In genomic region chr5:93226202-93226735, GRCh38 we compare ENCODE assay signal across 17 cellular contexts.
DNase-seq lines count a peak whose midpoint lies in the region; ATAC-seq, FAIRE-seq and TF ChIP-seq lines count a peak whose summit lies in the region.
"Had no signal": no experiment of that assay in that cellular context is flagged by ENCODE, and none has a peak within 500 bp of the region (broad histone marks: within the 10 kb centered on the region; RNA-seq: fewer than 3 reads in every experiment).

No MANE protein-coding gene starts in this region.

- H3K4me3 ChIP-seq in KMS-11 (IDR thresholded peaks at IDR 0.05; ENCODE audit: insufficient read depth, low read depth, low read length) = no peak overlapping the region
- no peak overlapping the region for H3K4me3 ChIP-seq in H1 (ENCODE audit: extremely low read depth in 1 of 4, insufficient read depth in 2 of 4, low read depth in 3 of 4, low read length in 4 of 4)
- H3K4me3 ChIP-seq in osteoblast (ENCODE audit: insufficient read depth, low read length) = no peak overlapping the region
- H3K4me3 ChIP-seq: PC-9 had no signal

- H2BK120ac ChIP-seq in H1 (replicated peaks; ENCODE audit: low read depth, low read length) = no peak overlapping the region

- FAIRE-seq in H1 (lab: Jason Lieb, UNC) = no peak

- DNase-seq in GM04503 (ENCODE audit: low read depth) = peak; percentile 7
- no peak for DNase-seq in H1 (ENCODE audit: low read depth in 1 of 2, low spot score in 2 of 2)
- no peak for DNase-seq in osteoblast (ENCODE audit: insufficient read length, low spot score, missing footprints)
- DNase-seq in SIG-M5 treated with dmso at 0.1 percent for 504 hours (lab: John Stamatoyannopoulos, UW; ENCODE audit: unreplicated experiment) = no peak
- DNase-seq: DMS 273 treated with DMSO at 0.1 percent for 48 hours, KBM-7, MM.1S, NCI-H1105, NCI-H1694 treated with DMSO at 0.1 percent for 48 hours, NCI-H345, NCI-H69, PC-9 had no signal

- H3K79me2 ChIP-seq in KMS-11 (ENCODE audit: insufficient read depth, low read depth) (no peaks in the 10 kb centered on the region), H1 (ENCODE audit: control insufficient read depth in 1 of 2, insufficient read depth in 2 of 2, low read length in 2 of 2) (no peaks in the 10 kb centered on the region), osteoblast (ENCODE audit: insufficient read depth, low read length) (no peaks in the 10 kb centered on the region)

- peak overlapping the region; percentile 32 for H2AFZ ChIP-seq in KMS-11 (ENCODE audit: low read depth)
- H2AFZ ChIP-seq in H1 (ENCODE audit: low read length) = no peak overlapping the region
- peak overlapping the region; percentile 77 for H2AFZ ChIP-seq in osteoblast (ENCODE audit: low read length)
- H2AFZ ChIP-seq: PC-9 had no signal

- TF ChIP-seq CTCF in KMS-11 (conservative IDR thresholded peaks at IDR 0.05; ENCODE audit: low read depth, low read length) (no peak), H1 (IDR thresholded peaks at IDR 0.05; ENCODE audit: control extremely low read depth in 1 of 3, insufficient read depth in 1 of 3, low read depth in 1 of 3, low read length in 3 of 3) (no peak), osteoblast (IDR thresholded peaks at IDR 0.05; ENCODE audit: extremely low read depth, low read depth, low read length) (no peak)

- H3K4me2 ChIP-seq in KMS-11 (peak overlapping the region; percentile 47), H1 (ENCODE audit: insufficient read depth in 1 of 2, low read depth in 2 of 2, low read length in 2 of 2) (no peak overlapping the region), osteoblast (ENCODE audit: insufficient read depth, low read length) (no peak overlapping the region)
- H3K4me2 ChIP-seq: PC-9 had no signal

- H3K4me1 ChIP-seq in KMS-11 (ENCODE audit: low read depth, poor library complexity, severe bottlenecking) (peaks cover 23% of the 10 kb centered on the region), H1 (replicated peaks in 1 of 4; ENCODE audit: control insufficient read depth in 3 of 4, insufficient read depth in 4 of 4, low read length in 3 of 4) (no peaks in the 10 kb centered on the region), osteoblast (ENCODE audit: insufficient read depth, low read length) (no peaks in the 10 kb centered on the region)

- POLR2A ChIA-PET in H1 (lab: Charles Lee; ENCODE audit: partially characterized antibody) = no interaction called here

- no peak overlapping the region for H3K18ac ChIP-seq in H1 (ENCODE audit: extremely low read depth, low read length)

- no peak overlapping the region for H4K8ac ChIP-seq in H1 (ENCODE audit: extremely low read depth, insufficient read depth, low read length)

- H3K4ac ChIP-seq in H1 (replicated peaks; ENCODE audit: insufficient read length, low read depth, low read length) = no peak overlapping the region

- H3K27ac ChIP-seq in KMS-11 (peak overlapping the region; percentile 61), H1 (ENCODE audit: low read depth, low read length) (no peak overlapping the region), osteoblast (ENCODE audit: low read depth, low read length) (no peak overlapping the region)
- H3K27ac ChIP-seq: HL-60, PC-9 had no signal

- no peak overlapping the region for H2BK5ac ChIP-seq in H1 (ENCODE audit: low read depth, low read length)

- H3K56ac ChIP-seq in H1 (replicated peaks; ENCODE audit: insufficient read length, low read depth, low read length) = no peak overlapping the region

- 96% methylated on average over 1 of the region's 1 CpG; no CpG with 5 or more reads in 1 of the 2 experiments for WGBS in H1 (ENCODE audit: extremely low coverage in 1 of 2, insufficient coverage in 1 of 2, insufficient read length in 1 of 2, insufficient replicate concordance in 2 of 2, low coverage in 1 of 2, low lambda C conversion rate in 2 of 2, missing lambda C conversion rate in 1 of 2), 2 experiments

- no peak overlapping the region for H4K5ac ChIP-seq in H1 (ENCODE audit: insufficient read length, low read depth, low read length)

- H3K14ac ChIP-seq in H1 (ENCODE audit: insufficient read length) = no peak overlapping the region

- ATAC-seq in GM21576 (IDR thresholded peaks at IDR 0.05; ENCODE audit: unreplicated experiment) (no peak), HG03025 (IDR thresholded peaks at IDR 0.05; ENCODE audit: low FRiP score, unreplicated experiment) (no peak)
- ATAC-seq: Right ventricle myocardium inferior had no signal

- H4K20me1 ChIP-seq in KMS-11 (ENCODE audit: insufficient read depth) = no peaks in the 10 kb centered on the region
- no peaks in the 10 kb centered on the region for H4K20me1 ChIP-seq in H1 (replicated peaks in 1 of 2; ENCODE audit: control insufficient read depth in 1 of 2, insufficient read depth in 2 of 2, low read length in 2 of 2)
- H4K20me1 ChIP-seq in osteoblast (ENCODE audit: insufficient read depth, low read length) = no peaks in the 10 kb centered on the region

- no peak overlapping the region; the same call in 1 of the 2 replicates for H3K9ac ChIP-seq in KMS-11
- H3K9ac ChIP-seq in H1 (replicated peaks in 1 of 4; ENCODE audit: extremely low read depth in 1 of 4, low read depth in 3 of 4, low read length in 3 of 4) = no peak overlapping the region

- no peak overlapping the region for H2BK15ac ChIP-seq in H1 (ENCODE audit: low read length)

- H3K9me3 ChIP-seq in H1 (ENCODE audit: insufficient read depth in 2 of 2, low read depth in 1 of 2, low read length in 1 of 2) (no peaks in the 10 kb centered on the region), osteoblast (ENCODE audit: low read depth, low read length) (no peaks in the 10 kb centered on the region)

- H4K91ac ChIP-seq in H1 (replicated peaks; ENCODE audit: insufficient read length, low read length) = no peak overlapping the region

- H3K27me3 ChIP-seq in KMS-11 (ENCODE audit: insufficient read depth, low read depth) = no peaks in the 10 kb centered on the region
- H3K27me3 ChIP-seq in H1 (replicated peaks in 1 of 4; ENCODE audit: control insufficient read depth in 3 of 4, extremely low read depth in 1 of 4, insufficient read depth in 3 of 4, low read length in 3 of 4) = peaks cover 0 to 2% (median 0%) of the 10 kb centered on the region in 4 experiments; a peak in 1 of 7 replicates
- no peaks in the 10 kb centered on the region for H3K27me3 ChIP-seq in osteoblast (ENCODE audit: insufficient read depth, low read length)

- no peak overlapping the region for H2AK5ac ChIP-seq in H1 (ENCODE audit: low read depth, low read length)

- no peak overlapping the region for H2BK12ac ChIP-seq in H1 (ENCODE audit: low read depth, low read length)

- CTCF ChIA-PET in H1 (lab: Charles Lee; ENCODE audit: partially characterized antibody) = no interaction called here

- no peak for TF ChIP-seq POLR2A in H1 (IDR thresholded peaks at IDR 0.05; ENCODE audit: control extremely low read depth in 1 of 2, low read depth in 2 of 2, low read length in 2 of 2)

- H3K36me3 ChIP-seq in KMS-11 (ENCODE audit: insufficient read depth) (no peaks in the 10 kb centered on the region), H1 (ENCODE audit: control insufficient read depth in 2 of 4, insufficient read depth in 4 of 4, low read length in 3 of 4) (no peaks in the 10 kb centered on the region), osteoblast (ENCODE audit: insufficient read depth, low read length) (no peaks in the 10 kb centered on the region)

- H3K79me1 ChIP-seq in H1 (ENCODE audit: low read depth, low read length) = no peaks in the 10 kb centered on the region

- TF ChIP-seq RAD21 in H1 (IDR thresholded peaks at IDR 0.05 in 1 of 2, conservative IDR thresholded peaks at IDR 0.05 in 1 of 2; ENCODE audit: low read depth in 2 of 2, low read length in 2 of 2) = no peak

- no peaks in the 10 kb centered on the region for H3K23me2 ChIP-seq in H1 (ENCODE audit: low read depth, low read length)

- H3K23ac ChIP-seq in H1 (ENCODE audit: insufficient read length) = peak overlapping the region; percentile 70

- no peak for TF ChIP-seq EP300 in H1 (IDR thresholded peaks at IDR 0.05; ENCODE audit: borderline replicate concordance in 1 of 2, low read depth in 2 of 2, low read length in 2 of 2)

- H2BK20ac ChIP-seq in H1 (ENCODE audit: low read length) = no peak overlapping the region

TF ChIP-seq in H1, 55 proteins besides CTCF, POLR2A, EP300 and RAD21 (continues in another document):
- TF ChIP-seq BACH1 (IDR thresholded peaks at IDR 0.05; ENCODE audit: low read length) (no peak), TEAD4 (IDR thresholded peaks at IDR 0.05; ENCODE audit: low read depth, low read length) (no peak), ATF2 (IDR thresholded peaks at IDR 0.05; ENCODE audit: low read length) (no peak), CBX5 (IDR thresholded peaks at IDR 0.05; ENCODE audit: low read depth, low read length) (no peak), YY1 (IDR thresholded peaks at IDR 0.05; ENCODE audit: low read depth, low read length) (no peak), SIX5 (IDR thresholded peaks at IDR 0.05; ENCODE audit: low read depth, low read length) (no peak), SP1 (IDR thresholded peaks at IDR 0.05; ENCODE audit: low read depth, low read length) (no peak), MAX (IDR thresholded peaks at IDR 0.05) (no peak), SUZ12 (IDR thresholded peaks at IDR 0.05; ENCODE audit: low read length) (no peak), SP4 (IDR thresholded peaks at IDR 0.05; ENCODE audit: low read length) (no peak), KDM4A (IDR thresholded peaks at IDR 0.05; ENCODE audit: low read depth, low read length, severe bottlenecking) (no peak), JUND (IDR thresholded peaks at IDR 0.05; ENCODE audit: low read length) (no peak), NANOG (IDR thresholded peaks at IDR 0.05; ENCODE audit: insufficient read depth, low read depth, low read length, poor library complexity, severe bottlenecking) (no peak), CREB1 (IDR thresholded peaks at IDR 0.05) (no peak), TAF7 (optimal IDR thresholded peaks at IDR 0.05; ENCODE audit: borderline replicate concordance, low read depth, low read length) (no peak), TBP (IDR thresholded peaks at IDR 0.05; ENCODE audit: low read depth, low read length) (no peak)
